1 cellular context compared by ENCODE assay signal in the genomic region with DNA sequence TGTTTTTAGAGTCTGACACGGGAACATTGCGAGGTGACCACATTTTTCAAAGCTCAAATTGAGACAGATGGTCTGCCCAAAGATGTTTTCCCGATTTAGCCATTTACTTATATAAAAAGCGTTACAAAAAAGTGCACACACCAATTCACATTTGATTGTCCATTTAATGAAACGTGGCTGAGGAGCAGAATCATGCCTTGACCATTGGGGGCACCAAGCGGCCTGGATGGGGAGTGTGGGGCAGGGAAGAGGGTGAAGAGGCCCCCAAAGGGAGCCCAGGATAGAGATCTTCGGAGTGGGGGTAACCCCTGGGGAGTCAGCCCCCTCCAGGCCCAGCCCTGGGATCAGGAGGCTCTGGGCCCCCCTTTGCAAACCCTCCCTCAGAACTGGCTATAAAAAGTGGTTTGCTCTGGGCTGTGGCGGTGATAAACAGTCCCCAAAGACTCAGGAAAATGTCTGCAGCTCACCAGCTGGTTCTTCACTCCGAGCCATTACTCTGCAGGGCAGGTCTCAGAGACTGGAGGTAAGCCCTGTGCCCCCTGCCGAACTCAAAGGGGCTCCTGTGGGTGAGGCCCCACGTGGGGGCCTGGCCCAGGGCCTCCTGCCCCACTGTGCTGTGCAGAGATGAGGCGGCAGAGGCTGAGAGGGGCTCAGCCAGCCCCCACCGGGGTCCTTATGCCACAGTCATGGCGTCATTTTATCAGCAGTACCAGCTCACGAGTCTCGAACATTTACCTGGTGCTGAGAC.
TF ChIP-seq lines count a peak whose summit lies in the region.

No MANE protein-coding gene starts in this region.

TF ChIP-seq in GM12878, 131 proteins besides CTCF, POLR2A, EP300 and RAD21 (continued from another document):
- TF ChIP-seq, protein P1, sequence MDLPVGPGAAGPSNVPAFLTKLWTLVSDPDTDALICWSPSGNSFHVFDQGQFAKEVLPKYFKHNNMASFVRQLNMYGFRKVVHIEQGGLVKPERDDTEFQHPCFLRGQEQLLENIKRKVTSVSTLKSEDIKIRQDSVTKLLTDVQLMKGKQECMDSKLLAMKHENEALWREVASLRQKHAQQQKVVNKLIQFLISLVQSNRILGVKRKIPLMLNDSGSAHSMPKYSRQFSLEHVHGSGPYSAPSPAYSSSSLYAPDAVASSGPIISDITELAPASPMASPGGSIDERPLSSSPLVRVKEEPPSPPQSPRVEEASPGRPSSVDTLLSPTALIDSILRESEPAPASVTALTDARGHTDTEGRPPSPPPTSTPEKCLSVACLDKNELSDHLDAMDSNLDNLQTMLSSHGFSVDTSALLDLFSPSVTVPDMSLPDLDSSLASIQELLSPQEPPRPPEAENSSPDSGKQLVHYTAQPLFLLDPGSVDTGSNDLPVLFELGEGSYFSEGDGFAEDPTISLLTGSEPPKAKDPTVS (IDR thresholded peaks at IDR 0.05; ENCODE audit: low read depth, low read length) = no peak
- TF ChIP-seq ATF7 (IDR thresholded peaks at IDR 0.05; ENCODE audit: low read depth) (no peak), MYC (IDR thresholded peaks at IDR 0.05; ENCODE audit: insufficient read depth, insufficient read length, insufficient replicate concordance, low read length, severe bottlenecking) (no peak), TCF7 (IDR thresholded peaks at IDR 0.05; ENCODE audit: borderline replicate concordance) (no peak), MEF2A (IDR thresholded peaks at IDR 0.05; ENCODE audit: insufficient read depth, low read depth, low read length) (no peak), NR2C1 (IDR thresholded peaks at IDR 0.05) (no peak), KLF5 (IDR thresholded peaks at IDR 0.05; ENCODE audit: partially characterized antibody) (no peak)
